In the genomic region with DNA sequence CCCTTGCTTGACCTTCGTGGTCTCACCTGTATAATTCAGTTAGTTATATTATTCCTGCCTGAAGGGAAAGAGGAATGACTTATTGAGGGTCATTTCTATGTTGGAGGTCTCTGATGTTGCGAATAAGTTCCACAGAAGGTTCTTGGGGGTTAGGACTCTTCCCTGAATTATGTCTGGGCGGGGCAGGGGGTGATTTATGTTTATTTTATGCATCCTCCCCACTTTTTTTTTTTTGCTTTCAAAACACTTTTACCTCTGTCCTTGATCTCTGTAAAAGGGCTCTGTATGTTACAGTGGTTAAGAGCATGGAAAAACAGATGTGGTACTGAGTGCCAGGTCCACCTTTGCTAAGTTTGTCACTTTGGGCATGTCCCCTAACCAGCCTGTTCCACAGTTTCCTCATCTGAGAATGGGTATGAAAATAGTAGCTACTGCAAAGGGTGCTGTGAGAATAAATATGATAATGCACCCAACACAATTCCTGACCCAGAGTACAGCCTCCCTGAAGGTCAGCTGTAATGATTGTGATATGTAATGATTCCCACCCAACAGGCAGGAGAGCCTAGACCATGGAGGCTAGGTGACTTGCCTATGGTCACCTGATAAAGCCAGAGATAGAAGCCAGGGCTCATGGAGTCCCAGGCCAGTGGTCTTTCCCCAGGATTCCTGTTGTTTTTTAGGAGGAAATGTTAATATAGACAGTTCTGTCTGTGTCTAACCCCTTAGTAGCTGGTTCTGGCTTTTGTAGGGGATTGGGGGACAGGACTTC, we compare ENCODE assay signal across 11 cellular contexts. TPM values are rescaled to one million over a fixed set of nuclear protein-coding genes. Genes with fewer than 3 reads are reported as not detected.
DNase-seq lines count a peak whose midpoint lies in the region; FAIRE-seq and TF ChIP-seq lines count a peak whose summit lies in the region.
"Had no signal": no experiment of that assay in that cellular context is flagged by ENCODE, and none has a peak within 500 bp of the region (broad histone marks: within the 10 kb centered on the region; RNA-seq: fewer than 3 reads in every experiment).

No MANE protein-coding gene starts in this region.

- peak overlapping the region; percentile 82 for H3K4me3 Mint-ChIP-seq in T-helper 1 cell treated with Interleukin-12 subunit alpha and Interleukin-12 subunit beta and Interleukin-4 antibody, amounts not matched to agents 30 μg/mL and 1 μg/mL, for 36 hours

- H3K4me1 Mint-ChIP-seq in T-helper 1 cell treated with Interleukin-12 subunit alpha and Interleukin-12 subunit beta and Interleukin-4 antibody, amounts not matched to agents 30 μg/mL and 1 μg/mL, for 36 hours (ENCODE audit: low read depth) = peaks cover 87% of the 10 kb centered on the region

- no peaks in the 10 kb centered on the region for H3K27me3 ChIP-seq in OCI-LY3 (ENCODE audit: low read depth, low read length)
- H3K27me3 ChIP-seq in small intestine (ENCODE audit: control insufficient read depth in 2 of 2, insufficient read depth in 2 of 2, low read length in 2 of 2) = no peaks in the 10 kb centered on the region

- no peak overlapping the region for H3K9ac ChIP-seq in OCI-LY3 (ENCODE audit: low read length)
- H3K9ac ChIP-seq in kidney (ENCODE audit: low read length in 2 of 2) = no peak overlapping the region

- TF ChIP-seq CTCF in OCI-LY3 (IDR thresholded peaks at IDR 0.05; ENCODE audit: low read depth, low read length) = no peak
- no peak for TF ChIP-seq CTCF in kidney (IDR thresholded peaks at IDR 0.05; ENCODE audit: borderline replicate concordance, extremely low read depth, insufficient read depth)

- no peak for FAIRE-seq in small intestine (lab: Jason Lieb, UNC)
- no peak for FAIRE-seq in kidney (lab: Jason Lieb, UNC)

- H3K27ac Mint-ChIP-seq in T-helper 1 cell treated with Interleukin-12 subunit alpha and Interleukin-12 subunit beta and Interleukin-4 antibody, amounts not matched to agents 30 μg/mL and 1 μg/mL, for 36 hours = peak overlapping the region; percentile 99

- H3K36me3 ChIP-seq in OCI-LY3 (replicated peaks; ENCODE audit: low read depth, low read length) (no peaks in the 10 kb centered on the region), small intestine (ENCODE audit: control insufficient read depth in 2 of 2, insufficient read depth in 2 of 2, low read length in 2 of 2) (peaks cover 0 to 5% of the 10 kb centered on the region in 2 donors), kidney (ENCODE audit: control insufficient read depth in 1 of 2, insufficient read depth in 2 of 2, low read length in 2 of 2) (no peaks in the 10 kb centered on the region)

- H3K27me3 Mint-ChIP-seq in T-helper 1 cell treated with Interleukin-12 subunit alpha and Interleukin-12 subunit beta and Interleukin-4 antibody, amounts not matched to agents 30 μg/mL and 1 μg/mL, for 36 hours (ENCODE audit: low read depth) = no peaks in the 10 kb centered on the region

- 74 to 90% (median 82%) methylated on average over 3 of the region's 3 CpGs for WGBS in small intestine, 3 donors

- peak overlapping the region; percentile 60; the same call in 1 of the 2 replicates for H3K4me2 ChIP-seq in OCI-LY3 (ENCODE audit: low read length)

- no peaks in the 10 kb centered on the region for H3K9me3 ChIP-seq in OCI-LY3 (ENCODE audit: insufficient read depth, low read length)
- no peaks in the 10 kb centered on the region for H3K9me3 ChIP-seq in small intestine (ENCODE audit: control insufficient read depth, low read depth)
- H3K9me3 ChIP-seq in kidney (ENCODE audit: control insufficient read depth in 1 of 2, low read length in 2 of 2) = no peaks in the 10 kb centered on the region

- H3K4me3 ChIP-seq in OCI-LY3 (ENCODE audit: low read length) (no peak overlapping the region), small intestine (ENCODE audit: low read depth in 1 of 2, low read length in 2 of 2) (no peak overlapping the region), kidney (ENCODE audit: low read length in 2 of 2) (no peak overlapping the region)

- H2AFZ ChIP-seq in OCI-LY3 (ENCODE audit: low read depth, low read length) = no peak overlapping the region

- peaks cover 89% of the 10 kb centered on the region for H3K4me1 ChIP-seq in OCI-LY3 (ENCODE audit: low read length)
- H3K4me1 ChIP-seq in small intestine (ENCODE audit: control insufficient read depth in 2 of 2, insufficient read depth in 1 of 2, low read depth in 1 of 2, low read length in 1 of 2) = peaks cover 47 to 52% of the 10 kb centered on the region in 2 donors
- peaks cover 55 to 70% of the 10 kb centered on the region in 2 donors for H3K4me1 ChIP-seq in kidney (ENCODE audit: control insufficient read depth in 1 of 2, insufficient read depth in 1 of 2, low read depth in 1 of 2, low read length in 2 of 2)

- intact Hi-C loops in kidney (cut with DNase I) = loop anchor here (10.0 kb wide), 1 partner anchor 60 kb away; no protein-coding TSS in a partner anchor

- H3K27ac ChIP-seq in OCI-LY3 (ENCODE audit: low read length) (no peak overlapping the region), epithelial cell of prostate (peak overlapping the region; percentile 91), small intestine (ENCODE audit: low read depth in 1 of 2, low read length in 1 of 2) (peak overlapping the region; percentile 82 to 95), kidney (ENCODE audit: low read depth in 2 of 2, low read length in 2 of 2) (peak overlapping the region in 1 of 2 donors; percentile 1)

- H3K79me2 ChIP-seq in OCI-LY3 (ENCODE audit: low read length) = no peaks in the 10 kb centered on the region

- peaks cover 59% of the 10 kb centered on the region for H3K36me3 Mint-ChIP-seq in T-helper 1 cell treated with Interleukin-12 subunit alpha and Interleukin-12 subunit beta and Interleukin-4 antibody, amounts not matched to agents 30 μg/mL and 1 μg/mL, for 36 hours (ENCODE audit: low read depth)

- DNase-seq in T-helper 1 cell (no peak), epithelial cell of prostate (ENCODE audit: low read depth, low spot score) (no peak), small intestine (no peak), kidney (no peak), NCI-H146 treated with DMSO at 0.1 percent for 48 hours (lab: John Stamatoyannopoulos, UW; ENCODE audit: unreplicated experiment) (no peak), NOMO-1 (lab: John Stamatoyannopoulos, UW; ENCODE audit: unreplicated experiment in 2 of 2) (no peak)
- DNase-seq: 8988T; effector CD4-positive, alpha-beta T cell; GF-D8 had no signal

- no peaks in the 10 kb centered on the region for H4K20me1 ChIP-seq in OCI-LY3 (ENCODE audit: insufficient read depth, low read length)

- no peaks in the 10 kb centered on the region for H3K9me3 Mint-ChIP-seq in T-helper 1 cell treated with Interleukin-12 subunit alpha and Interleukin-12 subunit beta and Interleukin-4 antibody, amounts not matched to agents 30 μg/mL and 1 μg/mL, for 36 hours

RNA-seq across cellular contexts. Expression of gene SLC22A5, which starts 54.8 kb away (rescaled TPM):
- polyA plus RNA-seq in small intestine (10 to 100 TPM in 2 of 3 donors, 1 to 10 TPM in 1; 9.4 to 22.1 (median 21.6) TPM), kidney (ENCODE audit: insufficient read depth, low read depth, low replicate concordance) (36.3 TPM)
- 28.3 TPM for total RNA-seq in kidney
